ENCODE assay signal across 1 cellular context in the genomic region with DNA sequence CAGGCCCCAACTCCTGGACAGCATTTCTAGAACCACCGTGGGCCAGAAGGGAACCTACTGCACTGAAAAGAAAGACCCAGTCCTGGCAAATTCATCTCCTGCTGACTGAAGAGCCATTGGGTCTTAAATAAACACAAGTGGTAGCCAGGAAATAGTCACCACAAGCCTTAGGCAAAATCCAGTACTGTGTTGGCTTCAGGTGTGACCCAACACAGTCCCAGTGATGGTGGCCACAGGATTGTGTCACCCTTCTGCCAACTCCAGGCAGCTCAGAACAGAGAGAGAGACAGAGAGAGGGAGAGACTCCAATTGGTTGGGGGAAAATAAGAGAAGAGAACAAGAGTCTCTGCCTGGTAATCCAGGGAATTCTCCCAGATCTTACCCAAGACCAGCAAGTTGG.
TF ChIP-seq lines count a peak whose summit lies in the region.

No MANE protein-coding gene starts in this region.

TF ChIP-seq in SK-N-SH, 30 proteins besides CTCF, POLR2A, EP300 and RAD21 (continued from another document):
- TF ChIP-seq RCOR1 (IDR thresholded peaks at IDR 0.05; ENCODE audit: low read length) (no peak), YY1 (IDR thresholded peaks at IDR 0.05; ENCODE audit: low read depth) (no peak), USF2 (IDR thresholded peaks at IDR 0.05; ENCODE audit: borderline replicate concordance, low read depth, low read length) (no peak), TCF12 (IDR thresholded peaks at IDR 0.05) (no peak), TAF1 (IDR thresholded peaks at IDR 0.05; ENCODE audit: borderline replicate concordance, low read depth, low read length) (no peak), ZBTB33 (IDR thresholded peaks at IDR 0.05; ENCODE audit: borderline replicate concordance, low read depth) (no peak), FOXM1 (IDR thresholded peaks at IDR 0.05; ENCODE audit: low read depth) (no peak), TEAD4 (IDR thresholded peaks at IDR 0.05; ENCODE audit: borderline replicate concordance, insufficient read depth) (no peak), JUND (IDR thresholded peaks at IDR 0.05) (no peak), RXRA (IDR thresholded peaks at IDR 0.05; ENCODE audit: borderline replicate concordance, low read depth) (no peak), NFIC (IDR thresholded peaks at IDR 0.05; ENCODE audit: borderline replicate concordance) (no peak), CHD2 (IDR thresholded peaks at IDR 0.05; ENCODE audit: low read length, partially characterized antibody) (no peak), EZH2phosphoT487 (IDR thresholded peaks at IDR 0.05; ENCODE audit: borderline replicate concordance, low read depth) (no peak), NRF1 (IDR thresholded peaks at IDR 0.05; ENCODE audit: low read depth, low read length) (no peak), SMC3 (IDR thresholded peaks at IDR 0.05; ENCODE audit: low read depth, low read length) (no peak), ELF1 (IDR thresholded peaks at IDR 0.05) (no peak)
TF ChIP-seq in SK-N-SH: peak in this region for 0.
